Comparison of ENCODE assay signal across 1 cellular context in genomic region chr11:62669420-62670161, GRCh38.
A peak's percentile ranks its signal among the peaks of the same experiment; 100 is the strongest.
TF ChIP-seq lines count a peak whose summit lies in the region.

No MANE protein-coding gene starts in this region.

TF ChIP-seq in K562, 482 proteins besides CTCF, POLR2A, EP300 and RAD21 (continued from another document and continues in another):
- no peak for TF ChIP-seq CCNT2 (IDR thresholded peaks at IDR 0.05; ENCODE audit: borderline replicate concordance, extremely low read depth, insufficient read length, low read depth, low read length)
- TF ChIP-seq MAX (CRISPR knock-in tag; IDR thresholded peaks at IDR 0.05) = no peak
- no peak for TF ChIP-seq ZNF778 (CRISPR knock-in tag; IDR thresholded peaks at IDR 0.05)
- no peak for TF ChIP-seq ATF2 (CRISPR knock-in tag; IDR thresholded peaks at IDR 0.05)
- TF ChIP-seq FOXM1 (IDR thresholded peaks at IDR 0.05; ENCODE audit: low read depth) = no peak
- TF ChIP-seq FOXM1 (CRISPR knock-in tag; IDR thresholded peaks at IDR 0.05; ENCODE audit: low read depth) = no peak
- TF ChIP-seq NUFIP1 (IDR thresholded peaks at IDR 0.05; ENCODE audit: partially characterized antibody) = no peak
- no peak for TF ChIP-seq KAT7 (CRISPR knock-in tag; IDR thresholded peaks at IDR 0.05; ENCODE audit: borderline replicate concordance)
- no peak for TF ChIP-seq NCOA4 (IDR thresholded peaks at IDR 0.05; ENCODE audit: partially characterized antibody)
- no peak for TF ChIP-seq ZC3H4 (CRISPR knock-in tag; IDR thresholded peaks at IDR 0.05; ENCODE audit: borderline replicate concordance)
- TF ChIP-seq TCFL5 (CRISPR knock-in tag; conservative IDR thresholded peaks at IDR 0.05) = no peak
- TF ChIP-seq STAG1 (CRISPR knock-in tag; IDR thresholded peaks at IDR 0.05; ENCODE audit: borderline replicate concordance) = no peak
- TF ChIP-seq TRIM28 (IDR thresholded peaks at IDR 0.05) = no peak
- 0 out of 2 replicates have a peak, but pooled peaks have one; percentile 2 for TF ChIP-seq PKNOX1 (IDR thresholded peaks at IDR 0.05)
- TF ChIP-seq ZEB2 (IDR thresholded peaks at IDR 0.05) = no peak
- TF ChIP-seq AFF4 (CRISPR knock-in tag; IDR thresholded peaks at IDR 0.05) = no peak
- TF ChIP-seq XRCC3 (IDR thresholded peaks at IDR 0.05) = no peak
- TF ChIP-seq SPI1 (IDR thresholded peaks at IDR 0.05; ENCODE audit: borderline replicate concordance, low read depth, low read length) = no peak
- no peak for TF ChIP-seq NFE2 (IDR thresholded peaks at IDR 0.05; ENCODE audit: low read depth)
- no peak for TF ChIP-seq KAT2B (IDR thresholded peaks at IDR 0.05; ENCODE audit: low read depth, low read length)
- TF ChIP-seq EWSR1 (IDR thresholded peaks at IDR 0.05; ENCODE audit: borderline replicate concordance, low read depth, partially characterized antibody) = no peak
- TF ChIP-seq ZBTB8A (IDR thresholded peaks at IDR 0.05; ENCODE audit: partially characterized antibody) = no peak
- TF ChIP-seq ZBTB40 (IDR thresholded peaks at IDR 0.05) = no peak
- no peak for TF ChIP-seq ZBTB40 (CRISPR knock-in tag; IDR thresholded peaks at IDR 0.05)
- no peak for TF ChIP-seq NFXL1 (CRISPR knock-in tag; IDR thresholded peaks at IDR 0.05)
- TF ChIP-seq FOXO4 (CRISPR knock-in tag; IDR thresholded peaks at IDR 0.05) = no peak
- no peak for TF ChIP-seq OTX1 (CRISPR knock-in tag; IDR thresholded peaks at IDR 0.05)
- TF ChIP-seq TEAD2 (tag; IDR thresholded peaks at IDR 0.05) = no peak
- TF ChIP-seq ARNT (IDR thresholded peaks at IDR 0.05) = no peak
- no peak for TF ChIP-seq BRCA1 (IDR thresholded peaks at IDR 0.05)
- TF ChIP-seq BRCA1 (CRISPR knock-in tag; IDR thresholded peaks at IDR 0.05) = no peak
- TF ChIP-seq RBBP5 (IDR thresholded peaks at IDR 0.05; ENCODE audit: borderline replicate concordance, insufficient read depth, low read length, poor library complexity, severe bottlenecking) = no peak
- TF ChIP-seq RBM14 (IDR thresholded peaks at IDR 0.05; ENCODE audit: borderline replicate concordance, insufficient read depth, low read depth, low read length) = no peak
- 0 out of 2 replicates have a peak, but pooled peaks have one; percentile 31 for TF ChIP-seq CREB3 (tag; conservative IDR thresholded peaks at IDR 0.05; ENCODE audit: low read depth)
- no peak for TF ChIP-seq ZNF830 (CRISPR knock-in tag; IDR thresholded peaks at IDR 0.05)
- no peak for TF ChIP-seq RFX7 (CRISPR knock-in tag; IDR thresholded peaks at IDR 0.05)
- no peak for TF ChIP-seq ZBTB2 (IDR thresholded peaks at IDR 0.05)
- no peak for TF ChIP-seq ZBTB1 (CRISPR knock-in tag; IDR thresholded peaks at IDR 0.05; ENCODE audit: borderline replicate concordance, low read depth)
- TF ChIP-seq HMG20A (CRISPR knock-in tag; conservative IDR thresholded peaks at IDR 0.05) = no peak
- no peak for TF ChIP-seq TARDBP (IDR thresholded peaks at IDR 0.05)
- 0 out of 2 replicates have a peak, but pooled peaks have one; percentile 5 for TF ChIP-seq CXXC5 (CRISPR knock-in tag; IDR thresholded peaks at IDR 0.05)
- no peak for TF ChIP-seq TBP (optimal IDR thresholded peaks at IDR 0.05; ENCODE audit: low read depth, low read length)
- TF ChIP-seq CHD1 (IDR thresholded peaks at IDR 0.05; ENCODE audit: low read length) = no peak
- TF ChIP-seq FOSL1 (tag; conservative IDR thresholded peaks at IDR 0.05) = no peak
- no peak for TF ChIP-seq ZNF696 (CRISPR knock-in tag; conservative IDR thresholded peaks at IDR 0.05)
- no peak for TF ChIP-seq ZNF24 (IDR thresholded peaks at IDR 0.05)
- TF ChIP-seq ZNF449 (CRISPR knock-in tag; IDR thresholded peaks at IDR 0.05) = no peak
- TF ChIP-seq ILK (tag; IDR thresholded peaks at IDR 0.05; ENCODE audit: borderline replicate concordance, low read depth) = no peak
